31 cellular contexts compared by ENCODE assay signal in genomic region chr11:118427707-118428106, GRCh38.
"Had no signal": no experiment of that assay in that cellular context is flagged by ENCODE, and none has a peak within 500 bp of the region (broad histone marks: within the 10 kb centered on the region; RNA-seq: fewer than 3 reads in every experiment).

No MANE protein-coding gene starts in this region.

- H3K4me1 Mint-ChIP-seq: immature natural killer cell, naive B cell had no signal

- H3K27me3 Mint-ChIP-seq: activated CD4-positive, alpha-beta T cell treated with anti-CD3 and anti-CD28 coated beads for 36 hours; activated naive CD8-positive, alpha-beta T cell treated with anti-CD3 and anti-CD28 coated beads for 36 hours; effector memory CD8-positive, alpha-beta T cell; naive B cell; stimulated activated memory B cell treated with anti-CD40 and anti-IgM and Interleukin-4, amounts not matched to agents 10 μg/mL and 1 μg/mL and 100 μg/mL, for 72 hours had no signal

- H3K4me1 ChIP-seq: prostate gland, stomach, thyroid gland, upper lobe of left lung had no signal

- H3K4me3 Mint-ChIP-seq: activated CD4-positive, alpha-beta T cell treated with anti-CD3 and anti-CD28 coated beads for 36 hours; activated naive CD4-positive, alpha-beta T cell treated with anti-CD3 and anti-CD28 coated beads for 36 hours; activated naive CD8-positive, alpha-beta T cell treated with anti-CD3 and anti-CD28 coated beads for 36 hours; effector memory CD8-positive, alpha-beta T cell; immature natural killer cell; mesothelial cell of epicardium; naive B cell; nephron progenitor cell; stimulated activated memory B cell treated with anti-CD40 and anti-IgM and Interleukin-4, amounts not matched to agents 10 μg/mL and 1 μg/mL and 100 μg/mL, for 72 hours had no signal

- H3K4me3 ChIP-seq: heart left ventricle, ovary, prostate gland, skin epidermis, stomach, thyroid gland, upper lobe of left lung had no signal

- FAIRE-seq: astrocyte, kidney had no signal

- H3K36me3 ChIP-seq: brain microvascular endothelial cell, heart left ventricle, neutrophil, ovary, prostate gland, stomach, thyroid gland, upper lobe of left lung had no signal

- H3K27me3 ChIP-seq: brain microvascular endothelial cell, heart left ventricle, ovary, stomach, thyroid gland, upper lobe of left lung had no signal

- H3K27ac Mint-ChIP-seq: activated CD4-positive, alpha-beta T cell treated with anti-CD3 and anti-CD28 coated beads for 36 hours; activated naive CD4-positive, alpha-beta T cell treated with anti-CD3 and anti-CD28 coated beads for 36 hours; activated naive CD8-positive, alpha-beta T cell treated with anti-CD3 and anti-CD28 coated beads for 36 hours; effector memory CD8-positive, alpha-beta T cell; immature natural killer cell; mesothelial cell of epicardium; nephron progenitor cell; stimulated activated memory B cell treated with anti-CD40 and anti-IgM and Interleukin-4, amounts not matched to agents 10 μg/mL and 1 μg/mL and 100 μg/mL, for 72 hours had no signal

- H3K9me3 Mint-ChIP-seq: activated naive CD4-positive, alpha-beta T cell treated with anti-CD3 and anti-CD28 coated beads for 36 hours; activated naive CD8-positive, alpha-beta T cell treated with anti-CD3 and anti-CD28 coated beads for 36 hours; effector memory CD8-positive, alpha-beta T cell; immature natural killer cell; mesothelial cell of epicardium; naive B cell; nephron progenitor cell; stimulated activated memory B cell treated with anti-CD40 and anti-IgM and Interleukin-4, amounts not matched to agents 10 μg/mL and 1 μg/mL and 100 μg/mL, for 72 hours had no signal

- ATAC-seq: activated CD4-positive, alpha-beta T cell treated with anti-CD3 and anti-CD28 coated beads for 36 hours; effector memory CD8-positive, alpha-beta T cell; heart left ventricle; left colon; sciatic nerve; stimulated activated memory B cell treated with anti-CD40 and anti-IgM and Interleukin-4, amounts not matched to agents 10 μg/mL and 1 μg/mL and 100 μg/mL, for 72 hours had no signal

- H3K27ac ChIP-seq: brain microvascular endothelial cell, heart left ventricle, neutrophil, ovary, prostate gland, skin epidermis, stomach, thyroid gland, upper lobe of left lung had no signal

- H3K9me3 ChIP-seq: heart left ventricle, neutrophil, ovary, prostate gland, stomach, thyroid gland, upper lobe of left lung had no signal

- DNase-seq: activated CD4-positive, alpha-beta T cell treated with anti-CD3 and anti-CD28 coated beads for 36 hours; activated CD4-positive, CD25-positive, alpha-beta regulatory T cell; activated CD8-positive, alpha-beta memory T cell treated with anti-CD3 and anti-CD28 coated beads for 24 hours; activated effector memory CD4-positive, alpha-beta T cell treated with anti-CD3 and anti-CD28 coated beads, Interleukin-2, amount 50 U/mL, for 16 hours; activated naive CD4-positive, alpha-beta T cell treated with anti-CD3 and anti-CD28 coated beads for 36 hours; activated naive CD8-positive, alpha-beta T cell treated with anti-CD3 and anti-CD28 coated beads for 36 hours; brain microvascular endothelial cell; cortex of kidney; effector memory CD8-positive, alpha-beta T cell; heart left ventricle; hypothalamus; immature natural killer cell; kidney; left colon; mammary epithelial cell; naive B cell; nephron progenitor cell; ovary; retina; stimulated activated CD4-positive, alpha-beta T cell treated with anti-CD3 and anti-CD28 coated beads, Interleukin-4, amount 100 ng/mL, for 4 hours; stimulated activated CD8-positive, alpha-beta memory T cell treated with anti-CD3 and anti-CD28 coated beads, Interleukin-4, amount 100 ng/mL, for 48 hours; stomach; thyroid gland; upper lobe of left lung had no signal
